ENCODE assay signal across 11 cellular contexts in genomic region chr1:245074232-245074747, GRCh38.
DNase-seq lines count a peak whose midpoint lies in the region; ATAC-seq and TF ChIP-seq lines count a peak whose summit lies in the region.
"Had no signal": no experiment of that assay in that cellular context is flagged by ENCODE, and none has a peak within 500 bp of the region (broad histone marks: within the 10 kb centered on the region; RNA-seq: fewer than 3 reads in every experiment).

No MANE protein-coding gene starts in this region.

- H3K36me3 Mint-ChIP-seq in glutamatergic neuron (ENCODE audit: unreplicated experiment): peaks cover 9% of the 10 kb centered on the region
- peaks cover 16% of the 10 kb centered on the region for H3K36me3 Mint-ChIP-seq in mesothelial cell of epicardium

- no peak overlapping the region for H3K4me3 Mint-ChIP-seq in glutamatergic neuron (ENCODE audit: unreplicated experiment)
- no peak overlapping the region for H3K4me3 Mint-ChIP-seq in mesothelial cell of epicardium
- H3K4me3 Mint-ChIP-seq: activated CD4-positive, alpha-beta memory T cell treated with anti-CD3 and anti-CD28 coated beads, Interleukin-2, amount 10 ng/mL, durations not matched to agents 7 days and 5 days had no signal

- H3K4me3 ChIP-seq in epithelial cell of esophagus (ENCODE audit: low read length): no peak overlapping the region
- H3K4me3 ChIP-seq: right atrium auricular region had no signal

- no peak for ATAC-seq in HG02970 (IDR thresholded peaks at IDR 0.05; ENCODE audit: low FRiP score, unreplicated experiment)

- H3K27me3 Mint-ChIP-seq in glutamatergic neuron (ENCODE audit: unreplicated experiment) (peaks cover 3% of the 10 kb centered on the region), mesothelial cell of epicardium (ENCODE audit: low read depth) (no peaks in the 10 kb centered on the region)

- H3K9me3 Mint-ChIP-seq in glutamatergic neuron (ENCODE audit: unreplicated experiment): no peaks in the 10 kb centered on the region
- peaks cover 25% of the 10 kb centered on the region for H3K9me3 Mint-ChIP-seq in mesothelial cell of epicardium
- H3K9me3 Mint-ChIP-seq: activated CD4-positive, alpha-beta memory T cell treated with anti-CD3 and anti-CD28 coated beads, Interleukin-2, amount 10 ng/mL, durations not matched to agents 7 days and 5 days had no signal

- H3K27ac Mint-ChIP-seq in glutamatergic neuron (ENCODE audit: unreplicated experiment) (no peak overlapping the region), mesothelial cell of epicardium (no peak overlapping the region)
- H3K27ac Mint-ChIP-seq: activated CD4-positive, alpha-beta memory T cell treated with anti-CD3 and anti-CD28 coated beads, Interleukin-2, amount 10 ng/mL, durations not matched to agents 7 days and 5 days had no signal

- DNase-seq in HT1080 (ENCODE audit: low read depth) (peak; percentile 19), NCI-H69 (lab: John Stamatoyannopoulos, UW) (peak; percentile 51), epithelial cell of esophagus (ENCODE audit: low read depth) (peak; percentile 44), renal cortical epithelial cell (ENCODE audit: low read depth) (peak; percentile 80), glutamatergic neuron (no peak), mesothelial cell of epicardium (ENCODE audit: low spot score in 2 of 2, unreplicated experiment in 2 of 2) (no peak)
- DNase-seq: activated CD4-positive, alpha-beta memory T cell treated with anti-CD3 and anti-CD28 coated beads, Interleukin-2, amount 10 ng/mL, durations not matched to agents 7 days and 5 days; activated naive CD4-positive, alpha-beta T cell treated with anti-CD3 and anti-CD28 coated beads, Interleukin-2, amount 50 U/mL, for 16 hours; NCI-H526 had no signal

- H3K4me1 Mint-ChIP-seq in glutamatergic neuron (ENCODE audit: low read depth, unreplicated experiment) (no peaks in the 10 kb centered on the region), mesothelial cell of epicardium (peaks cover 9% of the 10 kb centered on the region)
- H3K4me1 Mint-ChIP-seq: activated CD4-positive, alpha-beta memory T cell treated with anti-CD3 and anti-CD28 coated beads, Interleukin-2, amount 10 ng/mL, durations not matched to agents 7 days and 5 days had no signal

- TF ChIP-seq CTCF in epithelial cell of esophagus (IDR thresholded peaks at IDR 0.05; ENCODE audit: insufficient read depth, low read depth, low read length, missing control alignments): no peak
- no peak for TF ChIP-seq CTCF in glutamatergic neuron (IDR thresholded peaks at IDR 0.05; ENCODE audit: partially characterized antibody, unreplicated experiment)
- TF ChIP-seq CTCF in mesothelial cell of epicardium (IDR thresholded peaks at IDR 0.05; ENCODE audit: unreplicated experiment): no peak

Comparison
In these comparisons a context has a peak if more than half of its experiments do, and no peak if none do; other contexts are left out.
1. DNase-seq: peak in HT1080 (single experiment), NCI-H69 (single experiment), epithelial cell of esophagus (single experiment) and renal cortical epithelial cell (single experiment); none in glutamatergic neuron (single experiment) and mesothelial cell of epicardium (0 of 2).